In genomic region chr7:151245360-151246160, GRCh38 we compare ENCODE assay signal across 1 cellular context.
TF ChIP-seq lines count a peak whose summit lies in the region.

No MANE protein-coding gene starts in this region.

TF ChIP-seq in HepG2, 621 proteins besides CTCF, POLR2A, EP300 and RAD21 (continues in another document):
- TF ChIP-seq CAMTA2 (CRISPR knock-in tag; IDR thresholded peaks at IDR 0.05; ENCODE audit: borderline replicate concordance) (no peak), ZKSCAN5 (CRISPR knock-in tag; IDR thresholded peaks at IDR 0.05) (no peak), ZFYVE20 (CRISPR knock-in tag; IDR thresholded peaks at IDR 0.05; ENCODE audit: borderline replicate concordance, low read depth) (no peak), SRSF1 (optimal IDR thresholded peaks at IDR 0.05; ENCODE audit: low read depth, low read length) (no peak), SRF (IDR thresholded peaks at IDR 0.05; ENCODE audit: low read depth, low read length) (peak; percentile 66), POLR2AphosphoS2 (IDR thresholded peaks at IDR 0.05; ENCODE audit: low read depth, low read length) (no peak), HIC2 (CRISPR knock-in tag; IDR thresholded peaks at IDR 0.05; ENCODE audit: low read depth) (peak; percentile 28; the same call in 1 of the 2 replicates), ZMAT5 (CRISPR knock-in tag; IDR thresholded peaks at IDR 0.05; ENCODE audit: borderline replicate concordance, low read depth) (no peak), ZNF331 (CRISPR knock-in tag; IDR thresholded peaks at IDR 0.05) (no peak), ZNF589 (CRISPR knock-in tag; conservative IDR thresholded peaks at IDR 0.05) (no peak), KDM2A (CRISPR knock-in tag; IDR thresholded peaks at IDR 0.05; ENCODE audit: borderline replicate concordance, low read depth) (0 out of 2 replicates have a peak, but pooled peaks have one; percentile 37), ZBTB43 (CRISPR knock-in tag; conservative IDR thresholded peaks at IDR 0.05) (no peak), DR1 (CRISPR knock-in tag; IDR thresholded peaks at IDR 0.05) (no peak), ZNF333 (CRISPR knock-in tag; IDR thresholded peaks at IDR 0.05; ENCODE audit: borderline replicate concordance) (no peak), MBNL3 (CRISPR knock-in tag; conservative IDR thresholded peaks at IDR 0.05) (no peak), ELF3 (CRISPR knock-in tag; IDR thresholded peaks at IDR 0.05) (no peak), XRCC5 (optimal IDR thresholded peaks at IDR 0.05; ENCODE audit: low read length) (peak; percentile 76), ZNF329 (CRISPR knock-in tag; IDR thresholded peaks at IDR 0.05; ENCODE audit: low read depth) (no peak), TRIM24 (CRISPR knock-in tag; IDR thresholded peaks at IDR 0.05) (no peak), HNRNPL (IDR thresholded peaks at IDR 0.05; ENCODE audit: low read depth, low read length) (0 out of 2 replicates have a peak, but pooled peaks have one; percentile 56), HDAC1 (CRISPR knock-in tag; IDR thresholded peaks at IDR 0.05) (no peak), FOXK1 (CRISPR knock-in tag; IDR thresholded peaks at IDR 0.05; ENCODE audit: borderline replicate concordance, low read depth) (no peak), RFX1 (IDR thresholded peaks at IDR 0.05) (no peak), MTERF4 (CRISPR knock-in tag; IDR thresholded peaks at IDR 0.05) (no peak), BCLAF1 (IDR thresholded peaks at IDR 0.05) (no peak), CCDC6 (CRISPR knock-in tag; IDR thresholded peaks at IDR 0.05) (no peak), ATF2 (CRISPR knock-in tag; IDR thresholded peaks at IDR 0.05) (no peak), ZNF136 (CRISPR knock-in tag; IDR thresholded peaks at IDR 0.05; ENCODE audit: low read depth) (no peak), ZNF761 (CRISPR knock-in tag; conservative IDR thresholded peaks at IDR 0.05) (no peak), ZNF343 (CRISPR knock-in tag; IDR thresholded peaks at IDR 0.05) (no peak), BRF2 (CRISPR knock-in tag; IDR thresholded peaks at IDR 0.05) (no peak), PHF5A (CRISPR knock-in tag; IDR thresholded peaks at IDR 0.05; ENCODE audit: low read depth, unreplicated experiment) (no peak), SMAD1 (CRISPR knock-in tag; IDR thresholded peaks at IDR 0.05; ENCODE audit: borderline replicate concordance, low read depth) (no peak), YY1 (IDR thresholded peaks at IDR 0.05; ENCODE audit: insufficient read depth, insufficient replicate concordance, low read depth, low read length) (peak; percentile 45), ZNF296 (CRISPR knock-in tag; conservative IDR thresholded peaks at IDR 0.05) (no peak), DMAP1 (CRISPR knock-in tag; IDR thresholded peaks at IDR 0.05) (no peak), STAG1 (CRISPR knock-in tag; IDR thresholded peaks at IDR 0.05) (peak; percentile 29), ZNF431 (CRISPR knock-in tag; IDR thresholded peaks at IDR 0.05; ENCODE audit: borderline replicate concordance, low read depth) (no peak), HNF4A (CRISPR knock-in tag; IDR thresholded peaks at IDR 0.05) (no peak), ZNF225 (CRISPR knock-in tag; IDR thresholded peaks at IDR 0.05) (no peak), HNRNPK (IDR thresholded peaks at IDR 0.05; ENCODE audit: low read depth, low read length, poor library complexity, severe bottlenecking) (peak; percentile 24), HOMEZ (CRISPR knock-in tag; IDR thresholded peaks at IDR 0.05; ENCODE audit: low read depth) (no peak), CBX2 (IDR thresholded peaks at IDR 0.05; ENCODE audit: low read depth, low read length) (no peak), CBX2 (CRISPR knock-in tag; IDR thresholded peaks at IDR 0.05; ENCODE audit: low read depth) (no peak), PATZ1 (CRISPR knock-in tag; IDR thresholded peaks at IDR 0.05) (peak; percentile 46; the same call in 1 of the 2 replicates), ZNF770 (CRISPR knock-in tag; IDR thresholded peaks at IDR 0.05) (no peak), THAP9 (CRISPR knock-in tag; IDR thresholded peaks at IDR 0.05; ENCODE audit: borderline replicate concordance) (no peak), ZNF564 (CRISPR knock-in tag; IDR thresholded peaks at IDR 0.05) (no peak), PAF1 (CRISPR knock-in tag; IDR thresholded peaks at IDR 0.05) (no peak)
